In genomic region chr11:117121176-117121575, GRCh38 we compare ENCODE assay signal across 14 cellular contexts. TPM values are rescaled to one million over a fixed set of nuclear protein-coding genes. Genes with fewer than 3 reads are reported as not detected.
DNase-seq lines count a peak whose midpoint lies in the region; ATAC-seq and TF ChIP-seq lines count a peak whose summit lies in the region.
"Had no signal": no experiment of that assay in that cellular context is flagged by ENCODE, and none has a peak within 500 bp of the region (broad histone marks: within the 10 kb centered on the region; RNA-seq: fewer than 3 reads in every experiment).

No MANE protein-coding gene starts in this region.

- H2BK20ac ChIP-seq in IMR-90 (ENCODE audit: low read depth, low read length), result 0 out of 2 replicates have a peak overlapping the region, but pooled peaks have one; percentile 45

- no peak overlapping the region for H2BK5ac ChIP-seq in IMR-90 (ENCODE audit: low read depth, low read length, poor library complexity, severe bottlenecking)

- H3K9me3 ChIP-seq in IMR-90 (ENCODE audit: control insufficient read depth, insufficient read depth, low read length), result no peaks in the 10 kb centered on the region
- no peaks in the 10 kb centered on the region for H3K9me3 ChIP-seq in osteoblast (ENCODE audit: low read depth, low read length)
- no peaks in the 10 kb centered on the region for H3K9me3 ChIP-seq in testis
- H3K9me3 ChIP-seq: BLaER1 treated with 17β-estradiol and CSF1 and Interleukin-3, amounts not matched to agents 10 nM and 100 nM had no signal

- peak overlapping the region; percentile 34; the same call in 1 of the 2 replicates for H2BK120ac ChIP-seq in IMR-90 (ENCODE audit: low read depth, low read length)

- H3K23ac ChIP-seq in IMR-90 (ENCODE audit: low read depth, low read length), result no peak overlapping the region

- dilution Hi-C loops in IMR-90 (cut with HindIII; ENCODE audit: low sequenced_read_pairs, unreplicated experiment), result no loop called here

- peak; percentile 73 for ATAC-seq in IMR-90 (ENCODE audit: low read depth)
- ATAC-seq in HG03175 (IDR thresholded peaks at IDR 0.05; ENCODE audit: unreplicated experiment), result no peak

- H4K5ac ChIP-seq in IMR-90 (ENCODE audit: low read depth, low read length), result no peak overlapping the region

- H3K4me2 ChIP-seq in IMR-90 (ENCODE audit: low read depth, low read length) (no peak overlapping the region), osteoblast (ENCODE audit: insufficient read depth, low read length) (no peak overlapping the region)
- H3K4me2 ChIP-seq: BLaER1 treated with 17β-estradiol and CSF1 and Interleukin-3, amounts not matched to agents 10 nM and 100 nM had no signal

- no peak overlapping the region for H3K18ac ChIP-seq in IMR-90 (ENCODE audit: low read depth, low read length)

- no peak overlapping the region for H3K4ac ChIP-seq in IMR-90 (ENCODE audit: low read depth, low read length)

- H3K36me3 ChIP-seq in IMR-90 (ENCODE audit: control insufficient read depth, insufficient read depth, low read length) (no peaks in the 10 kb centered on the region), osteoblast (ENCODE audit: insufficient read depth, low read length) (no peaks in the 10 kb centered on the region), testis (ENCODE audit: low read depth, missing control alignments) (no peaks in the 10 kb centered on the region)
- H3K36me3 ChIP-seq: BLaER1 treated with 17β-estradiol and CSF1 and Interleukin-3, amounts not matched to agents 10 nM and 100 nM had no signal

- no peak overlapping the region for H4K91ac ChIP-seq in IMR-90 (ENCODE audit: insufficient read depth, low read depth, low read length)

- H3K79me2 ChIP-seq in osteoblast (ENCODE audit: insufficient read depth, low read length), result no peaks in the 10 kb centered on the region

- H3K9ac ChIP-seq in IMR-90 (ENCODE audit: low read depth, low read length), result no peak overlapping the region
- H3K9ac ChIP-seq: BLaER1 treated with 17β-estradiol and CSF1 and Interleukin-3, amounts not matched to agents 10 nM and 100 nM had no signal

- no peaks in the 10 kb centered on the region for H3K79me1 ChIP-seq in IMR-90 (ENCODE audit: low read depth in 1 of 2, low read length in 2 of 2)

- POLR2A ChIA-PET in IMR-90 (lab: Charles Lee; ENCODE audit: unreplicated experiment), result no interaction called here

- H2AFZ ChIP-seq in IMR-90 (replicated peaks; ENCODE audit: low read length, poor library complexity) (no peak overlapping the region), osteoblast (ENCODE audit: low read length) (no peak overlapping the region)

- H3K56ac ChIP-seq in IMR-90 (ENCODE audit: extremely low read depth, insufficient read depth, low read length), result no peak overlapping the region

- peaks cover 8% of the 10 kb centered on the region for H3K27me3 ChIP-seq in IMR-90 (ENCODE audit: control insufficient read depth, insufficient read depth, low read length)
- no peaks in the 10 kb centered on the region for H3K27me3 ChIP-seq in osteoblast (ENCODE audit: insufficient read depth, low read length)
- H3K27me3 ChIP-seq in testis, result no peaks in the 10 kb centered on the region
- H3K27me3 ChIP-seq: BLaER1 treated with 17β-estradiol and CSF1 and Interleukin-3, amounts not matched to agents 10 nM and 100 nM had no signal

- no TSS peak for BruUV-seq in IMR-90 (replicated peaks; lab: Mats Ljungman, UMichigan)

- TF ChIP-seq RAD21 in IMR-90 (IDR thresholded peaks at IDR 0.05; ENCODE audit: low read length), result no peak

- in situ Hi-C loops in IMR-90 (cut with MboI; ENCODE audit: low sequenced_read_pairs), result no loop called here

- no peak overlapping the region for H2AK5ac ChIP-seq in IMR-90 (ENCODE audit: low read depth, low read length)

- TF ChIP-seq CTCF in IMR-90 (conservative IDR thresholded peaks at IDR 0.05; ENCODE audit: low read depth, low read length) (no peak), osteoblast (IDR thresholded peaks at IDR 0.05; ENCODE audit: extremely low read depth, low read depth, low read length) (no peak), testis (IDR thresholded peaks at IDR 0.05) (no peak)

- intact Hi-C loops in IMR-90 (cut with micrococcal nuclease), result no loop called here
- intact Hi-C loops in testis (cut with DNase I; ENCODE audit: low total_unique reads), result no loop called here

- CTCF ChIA-PET in IMR-90 (lab: Yijun Ruan, JAX), result no interaction called here

- DNase-seq in EH (ENCODE audit: low read depth), result peak; percentile 61
- peak; percentile 74 for DNase-seq in IMR-90
- peak; percentile 13 for DNase-seq in fibroblast of gingiva (ENCODE audit: low read depth)
- peak; percentile 47 for DNase-seq in osteoblast (ENCODE audit: insufficient read length, low spot score, missing footprints)
- DNase-seq in midbrain (lab: John Stamatoyannopoulos, UW), result no peak
- no peak for DNase-seq in testis
- no peak for DNase-seq in NOMO-1 treated with DMSO at 0.1 percent for 48 hours (lab: John Stamatoyannopoulos, UW; ENCODE audit: unreplicated experiment)
- DNase-seq: CD4-positive, CD25-positive, alpha-beta regulatory T cell; DMS53; HCEC 1CT; HFFc6; KG1 had no signal

- H4K20me1 ChIP-seq in IMR-90 (ENCODE audit: insufficient read depth, low read length) (no peaks in the 10 kb centered on the region), osteoblast (ENCODE audit: insufficient read depth, low read length) (no peaks in the 10 kb centered on the region)
- H4K20me1 ChIP-seq: BLaER1 treated with 17β-estradiol and CSF1 and Interleukin-3, amounts not matched to agents 10 nM and 100 nM had no signal

- H2AK9ac ChIP-seq in IMR-90 (replicated peaks; ENCODE audit: low read depth, low read length, poor library complexity), result no peak overlapping the region

- H3K14ac ChIP-seq in IMR-90 (replicated peaks; ENCODE audit: low read depth, low read length), result no peak overlapping the region

- H3K4me1 ChIP-seq in IMR-90 (ENCODE audit: control insufficient read depth, insufficient read depth, low read length) (peaks cover 2% of the 10 kb centered on the region; the same call in 1 of the 2 replicates), osteoblast (ENCODE audit: insufficient read depth, low read length) (no peaks in the 10 kb centered on the region), testis (no peaks in the 10 kb centered on the region)
- H3K4me1 ChIP-seq: BLaER1 treated with 17β-estradiol and CSF1 and Interleukin-3, amounts not matched to agents 10 nM and 100 nM had no signal

- H3K27ac ChIP-seq in IMR-90 (ENCODE audit: insufficient read depth, low read length) (no peak overlapping the region; the same call in 1 of the 2 replicates), osteoblast (ENCODE audit: low read depth, low read length) (no peak overlapping the region), testis (no peak overlapping the region)
- H3K27ac ChIP-seq: BLaER1 treated with 17β-estradiol and CSF1 and Interleukin-3, amounts not matched to agents 10 nM and 100 nM had no signal

- H3K4me3 ChIP-seq in IMR-90 (ENCODE audit: insufficient read depth, low read depth, low read length), result no peak overlapping the region
- H3K4me3 ChIP-seq in osteoblast (ENCODE audit: insufficient read depth, low read length), result no peak overlapping the region
- no peak overlapping the region for H3K4me3 ChIP-seq in testis
- H3K4me3 ChIP-seq: BLaER1 treated with 17β-estradiol and CSF1 and Interleukin-3, amounts not matched to agents 10 nM and 100 nM had no signal

- H2BK15ac ChIP-seq in IMR-90 (ENCODE audit: low read depth, low read length), result no peak overlapping the region

- TF ChIP-seq POLR2A in IMR-90 (IDR thresholded peaks at IDR 0.05; ENCODE audit: low read depth, low read length) (no peak), testis (IDR thresholded peaks at IDR 0.05) (no peak)

- no peaks in the 10 kb centered on the region for H3K9me1 ChIP-seq in IMR-90 (ENCODE audit: insufficient read depth, low read length)

- H4K8ac ChIP-seq in IMR-90 (ENCODE audit: low read depth in 2 of 2, low read length in 2 of 2), result no peak overlapping the region

TF ChIP-seq in IMR-90, 13 proteins besides CTCF, POLR2A, EP300 and RAD21:
- TF ChIP-seq MAFK (IDR thresholded peaks at IDR 0.05; ENCODE audit: low read depth, low read length) (peak; percentile 40; the same call in 1 of the 2 replicates), BHLHE40 (IDR thresholded peaks at IDR 0.05; ENCODE audit: low read depth, low read length) (no peak), CEBPB (IDR thresholded peaks at IDR 0.05; ENCODE audit: low read depth, low read length) (peak; percentile 54; the same call in 1 of the 2 replicates)

RNA-seq across cellular contexts. Expression of gene PAFAH1B2, which starts 22.9 kb away (rescaled TPM):
- total RNA-seq in IMR-90 (2012; rRNA removed) (213 and 280 TPM in 2 replicates), osteoblast (141 and 151 TPM in 2 replicates), testis (100 to 1,000 TPM; 150 to 156 TPM)
- polyA plus RNA-seq in IMR-90 (2012; rRNA removed) (24.2 and 29.8 TPM in 2 replicates), testis (ENCODE audit: insufficient read depth, low read depth, low replicate concordance) (66.5 TPM)
- 10.3 and 25.1 TPM in 2 replicates for polyA plus RNA-seq in IMR-90 (2012; cell fraction: cytosol; rRNA removed)
- 7.3 and 18.9 TPM in 2 replicates for polyA plus RNA-seq in IMR-90 (2012; cell fraction: nucleus; rRNA removed; ENCODE audit: low replicate concordance)

RNA-seq across cellular contexts. Expression of gene SIK3, which starts 22.9 kb away (rescaled TPM):
- 8.2 and 17.2 TPM in 2 replicates for total RNA-seq in IMR-90 (2012; rRNA removed)
- 7.5 and 9.1 TPM in 2 replicates for polyA plus RNA-seq in IMR-90 (2012; rRNA removed)
- polyA plus RNA-seq in IMR-90 (2012; cell fraction: cytosol; rRNA removed), result 4.5 and 6.9 TPM in 2 replicates
- polyA plus RNA-seq in IMR-90 (2012; cell fraction: nucleus; rRNA removed; ENCODE audit: low replicate concordance), result 18.6 and 18.8 TPM in 2 replicates
- 24.8 and 25.7 TPM in 2 replicates for total RNA-seq in osteoblast
- 100 to 1,000 TPM; 123 to 125 TPM for total RNA-seq in testis
- 112 TPM for polyA plus RNA-seq in testis (ENCODE audit: insufficient read depth, low read depth, low replicate concordance)

RNA-seq across cellular contexts. Expression of gene SIDT2, which starts 57.4 kb away (rescaled TPM):
- 6.7 and 7.3 TPM in 2 replicates for total RNA-seq in IMR-90 (2012; rRNA removed)
- polyA plus RNA-seq in IMR-90 (2012; rRNA removed), result 29.7 and 30.3 TPM in 2 replicates
- polyA plus RNA-seq in IMR-90 (2012; cell fraction: cytosol; rRNA removed), result 13.2 and 30.9 TPM in 2 replicates
- polyA plus RNA-seq in IMR-90 (2012; cell fraction: nucleus; rRNA removed; ENCODE audit: low replicate concordance), result 68.9 and 117 TPM in 2 replicates
- total RNA-seq in osteoblast, result 27.5 and 35.7 TPM in 2 replicates
- total RNA-seq in testis, result 100 to 1,000 TPM in 1 of 2 donors, 10 to 100 TPM in 1; 93.8 to 129 TPM
- 69.5 TPM for polyA plus RNA-seq in testis (ENCODE audit: insufficient read depth, low read depth, low replicate concordance)

Comparison
In these comparisons a context has a peak if more than half of its experiments do, and no peak if none do; other contexts are left out.
1. DNase-seq: peak in EH (single experiment), IMR-90 (single experiment), fibroblast of gingiva (single experiment) and osteoblast (single experiment); none in midbrain (single experiment), testis (single experiment) and NOMO-1 treated with DMSO at 0.1 percent for 48 hours (single experiment).